ENCODE assay signal across 18 cellular contexts in the genomic region with DNA sequence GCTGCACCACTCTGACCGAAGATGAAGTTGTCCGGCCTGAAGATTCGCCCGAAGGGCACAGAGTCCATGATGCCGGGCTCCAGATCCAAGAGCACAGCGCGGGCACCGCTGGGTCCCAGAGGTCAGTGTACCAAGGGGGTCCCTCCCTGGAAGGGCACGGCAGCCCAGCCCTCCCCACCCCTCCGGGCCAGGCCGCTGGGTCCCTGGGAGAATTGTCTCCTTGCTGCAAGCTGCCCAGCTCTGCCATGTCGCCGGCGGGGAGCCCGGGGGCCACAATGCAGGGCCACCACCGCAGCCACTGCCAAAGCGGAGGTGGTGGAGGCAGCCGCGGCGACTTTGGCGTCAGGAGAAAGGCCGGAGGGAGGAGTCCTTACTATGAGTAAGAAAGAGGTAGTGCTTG.
DNase-seq lines count a peak whose midpoint lies in the region; ATAC-seq lines count a peak whose summit lies in the region.
"Had no signal": no experiment of that assay in that cellular context is flagged by ENCODE, and none has a peak within 500 bp of the region (broad histone marks: within the 10 kb centered on the region; RNA-seq: fewer than 3 reads in every experiment).

No MANE protein-coding gene starts in this region.

- H3K9me3 ChIP-seq in aorta (ENCODE audit: control insufficient read depth, low read length) (no peaks in the 10 kb centered on the region), GM23248 (ENCODE audit: low read depth) (no peaks in the 10 kb centered on the region)
- H3K9me3 ChIP-seq: A549, BLaER1, HAP-1 had no signal

- no peak overlapping the region for H3K4me3 ChIP-seq in aorta (ENCODE audit: low read length in 2 of 2)
- no peak overlapping the region for H3K4me3 ChIP-seq in GM23248
- H3K4me3 ChIP-seq: A549, BLaER1, HAP-1 had no signal

- H3K4me3 Mint-ChIP-seq in stimulated activated naive CD8-positive, alpha-beta T cell treated with anti-CD3 and anti-CD28 coated beads, Interleukin-15, amount 100 ng/mL, for 72 hours: no peak overlapping the region
- H3K4me3 Mint-ChIP-seq in stimulated activated effector memory CD8-positive, alpha-beta T cell treated with anti-CD3 and anti-CD28 coated beads, Interleukin-12 subunit alpha, Interleukin-12 subunit beta, amount 100 ng/mL, for 72 hours: no peak overlapping the region
- H3K4me3 Mint-ChIP-seq: CD14-positive monocyte; CD4-positive, alpha-beta memory T cell had no signal

- peaks cover 7 to 9% of the 10 kb centered on the region in 2 donors for H3K9me3 Mint-ChIP-seq in stimulated activated naive CD8-positive, alpha-beta T cell treated with anti-CD3 and anti-CD28 coated beads, Interleukin-15, amount 100 ng/mL, for 72 hours
- peaks cover 7% of the 10 kb centered on the region for H3K9me3 Mint-ChIP-seq in stimulated activated effector memory CD8-positive, alpha-beta T cell treated with anti-CD3 and anti-CD28 coated beads, Interleukin-12 subunit alpha, Interleukin-12 subunit beta, amount 100 ng/mL, for 72 hours

- H2AFZ ChIP-seq in GM23248: no peak overlapping the region

- H3K27me3 ChIP-seq in aorta (ENCODE audit: control insufficient read depth in 1 of 2, insufficient read depth in 2 of 2, low read length in 1 of 2) (no peaks in the 10 kb centered on the region), GM23248 (replicated peaks; ENCODE audit: insufficient read depth) (no peaks in the 10 kb centered on the region)
- H3K27me3 ChIP-seq: BLaER1 had no signal

- in situ Hi-C loops in GM23248 (cut with MboI): no loop called here

- no peaks in the 10 kb centered on the region for H3K27me3 Mint-ChIP-seq in stimulated activated naive CD8-positive, alpha-beta T cell treated with anti-CD3 and anti-CD28 coated beads, Interleukin-15, amount 100 ng/mL, for 72 hours
- H3K27me3 Mint-ChIP-seq: CD4-positive, alpha-beta memory T cell had no signal

- DNase-seq in Right ventricle myocardium inferior (ENCODE audit: missing footprints): peak; percentile 51
- no peak for DNase-seq in Right ventricle myocardium superior
- DNase-seq in stimulated activated naive CD8-positive, alpha-beta T cell treated with anti-CD3 and anti-CD28 coated beads, Interleukin-15, amount 100 ng/mL, for 72 hours: no peak
- no peak for DNase-seq in stimulated activated naive CD8-positive, alpha-beta T cell treated with anti-CD3 and anti-CD28 coated beads, Interleukin-15, Interleukin-2, amounts not matched to agents 100 U/mL and 50 U/mL, for 24 hours
- DNase-seq in stimulated activated effector memory CD8-positive, alpha-beta T cell treated with anti-CD3 and anti-CD28 coated beads, Interleukin-12 subunit alpha, Interleukin-12 subunit beta, amount 100 ng/mL, for 72 hours (ENCODE audit: low spot score in 2 of 2): no peak
- no peak for DNase-seq in aorta
- DNase-seq in DMS53 treated with DMSO at 0.1 percent for 48 hours (lab: John Stamatoyannopoulos, UW; ENCODE audit: unreplicated experiment): no peak
- DNase-seq in GM23248: no peak
- DNase-seq: AML-193; CD4-positive, alpha-beta memory T cell; DMS153; DMS79 treated with DMSO at 0.1 percent for 48 hours; GF-D8 had no signal

- no peak overlapping the region for H3K9ac ChIP-seq in GM23248
- H3K9ac ChIP-seq: BLaER1 had no signal

- H3K79me2 ChIP-seq in GM23248 (ENCODE audit: insufficient read depth): no peaks in the 10 kb centered on the region

- H3K36me3 ChIP-seq in aorta (ENCODE audit: control insufficient read depth in 1 of 2, insufficient read depth in 2 of 2, low read length in 1 of 2): no peaks in the 10 kb centered on the region
- H3K36me3 ChIP-seq in GM23248 (ENCODE audit: low read depth): no peaks in the 10 kb centered on the region
- H3K36me3 ChIP-seq: BLaER1, HAP-1 had no signal

- ATAC-seq in Right ventricle myocardium inferior (no peak), Right ventricle myocardium superior (ENCODE audit: poor library complexity) (no peak), aorta (ENCODE audit: low FRiP score) (peak; percentile 60)
- ATAC-seq in stimulated activated naive CD8-positive, alpha-beta T cell treated with anti-CD3 and anti-CD28 coated beads, Interleukin-15, amount 100 ng/mL, for 72 hours: peak; percentile 42
- no peak for ATAC-seq in stimulated activated naive CD8-positive, alpha-beta T cell treated with anti-CD3 and anti-CD28 coated beads, Interleukin-15, Interleukin-2, amounts not matched to agents 100 U/mL and 50 U/mL, for 24 hours
- peak; percentile 37 for ATAC-seq in stimulated activated effector memory CD8-positive, alpha-beta T cell treated with anti-CD3 and anti-CD28 coated beads, Interleukin-12 subunit alpha, Interleukin-12 subunit beta, amount 100 ng/mL, for 72 hours
- ATAC-seq: A549 had no signal

- H4K20me1 ChIP-seq in GM23248 (ENCODE audit: insufficient read depth): no peaks in the 10 kb centered on the region
- H4K20me1 ChIP-seq: BLaER1 had no signal

- H3K27ac Mint-ChIP-seq in stimulated activated naive CD8-positive, alpha-beta T cell treated with anti-CD3 and anti-CD28 coated beads, Interleukin-15, amount 100 ng/mL, for 72 hours: no peak overlapping the region
- H3K27ac Mint-ChIP-seq in stimulated activated effector memory CD8-positive, alpha-beta T cell treated with anti-CD3 and anti-CD28 coated beads, Interleukin-12 subunit alpha, Interleukin-12 subunit beta, amount 100 ng/mL, for 72 hours: no peak overlapping the region
- H3K27ac Mint-ChIP-seq: CD14-positive monocyte; CD4-positive, alpha-beta memory T cell had no signal

- H3K4me1 Mint-ChIP-seq in stimulated activated naive CD8-positive, alpha-beta T cell treated with anti-CD3 and anti-CD28 coated beads, Interleukin-15, amount 100 ng/mL, for 72 hours: no peaks in the 10 kb centered on the region
- H3K4me1 Mint-ChIP-seq in stimulated activated effector memory CD8-positive, alpha-beta T cell treated with anti-CD3 and anti-CD28 coated beads, Interleukin-12 subunit alpha, Interleukin-12 subunit beta, amount 100 ng/mL, for 72 hours: no peaks in the 10 kb centered on the region
- H3K4me1 Mint-ChIP-seq: CD14-positive monocyte; CD4-positive, alpha-beta memory T cell had no signal

- H3K4me1 ChIP-seq in aorta (ENCODE audit: control insufficient read depth in 1 of 2, insufficient read depth in 2 of 2, low read length in 2 of 2) (no peaks in the 10 kb centered on the region), GM23248 (ENCODE audit: insufficient read depth) (no peaks in the 10 kb centered on the region)
- H3K4me1 ChIP-seq: A549, BLaER1, HAP-1 had no signal

- H3K9me2 ChIP-seq in GM23248 (ENCODE audit: insufficient read depth): no peaks in the 10 kb centered on the region

- no peak overlapping the region for H3K4me2 ChIP-seq in GM23248 (ENCODE audit: unreplicated experiment)
- H3K4me2 ChIP-seq: A549, BLaER1 had no signal

- no peaks in the 10 kb centered on the region for H3F3A ChIP-seq in GM23248 (ENCODE audit: insufficient read depth)

- intact Hi-C loops in Right ventricle myocardium inferior (cut with DNase I) (no loop called here), Right ventricle myocardium superior (cut with DNase I) (no loop called here), aorta (cut with DNase I) (no loop called here)

- no peaks in the 10 kb centered on the region for H3K36me3 Mint-ChIP-seq in stimulated activated effector memory CD8-positive, alpha-beta T cell treated with anti-CD3 and anti-CD28 coated beads, Interleukin-12 subunit alpha, Interleukin-12 subunit beta, amount 100 ng/mL, for 72 hours
- H3K36me3 Mint-ChIP-seq: CD4-positive, alpha-beta memory T cell had no signal

- H3K27ac ChIP-seq in aorta (ENCODE audit: low read depth in 1 of 2, low read length in 2 of 2) (no peak overlapping the region), GM23248 (no peak overlapping the region)
- H3K27ac ChIP-seq: 22Rv1, A549, BLaER1 had no signal

- WGBS in aorta, 2 donors: 96% methylated on average over 22 of the region's 22 CpGs
- WGBS in GM23248 (ENCODE audit: low coverage in 1 of 2, low lambda C conversion rate in 2 of 2, missing lambda C conversion rate in 2 of 2), 2 experiments: 71 to 78% methylated on average over 8 to 22 of the region's 22 CpGs

Comparison
In these comparisons a context has a peak if more than half of its experiments do, and no peak if none do; other contexts are left out.
1. ATAC-seq: peak in stimulated activated naive CD8-positive, alpha-beta T cell treated with anti-CD3 and anti-CD28 coated beads, Interleukin-15, amount 100 ng/mL, for 72 hours (single experiment), stimulated activated effector memory CD8-positive, alpha-beta T cell treated with anti-CD3 and anti-CD28 coated beads, Interleukin-12 subunit alpha, Interleukin-12 subunit beta, amount 100 ng/mL, for 72 hours (single experiment) and aorta (single experiment); none in Right ventricle myocardium inferior (single experiment), Right ventricle myocardium superior (single experiment) and stimulated activated naive CD8-positive, alpha-beta T cell treated with anti-CD3 and anti-CD28 coated beads, Interleukin-15, Interleukin-2, amounts not matched to agents 100 U/mL and 50 U/mL, for 24 hours (single experiment).